ENCODE assay signal across 13 cellular contexts in the genomic region with DNA sequence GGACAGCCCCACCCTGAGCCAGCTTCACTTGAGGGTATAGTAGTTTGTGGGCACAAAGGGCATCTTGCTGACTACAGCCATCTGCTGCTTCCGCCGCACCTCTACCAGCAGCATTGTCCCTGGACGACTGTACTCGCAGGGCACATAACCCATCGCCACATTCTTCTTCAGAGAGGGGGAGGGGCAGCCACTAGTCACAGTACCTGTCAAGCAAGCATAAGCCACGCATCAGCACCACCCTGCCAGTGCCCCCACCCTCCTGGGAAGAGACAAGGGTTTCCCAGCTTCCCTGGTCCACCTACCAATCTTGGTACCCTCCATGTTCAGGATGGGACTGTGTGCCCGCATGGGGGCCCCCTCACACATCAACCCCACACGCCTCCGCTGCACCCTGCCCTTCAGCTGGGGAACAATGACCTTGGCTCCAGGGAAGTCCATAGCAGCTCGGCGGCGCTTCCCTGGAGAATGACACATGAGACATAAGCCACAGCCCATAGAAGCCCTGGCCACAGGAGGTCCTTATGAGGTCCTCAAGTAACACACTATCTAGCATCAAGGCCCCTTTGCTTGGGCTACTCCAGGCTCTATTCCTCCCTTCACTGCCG. TPM values are rescaled to one million over a fixed set of nuclear protein-coding genes. Genes with fewer than 3 reads are reported as not detected.
DNase-seq lines count a peak whose midpoint lies in the region; ATAC-seq and TF ChIP-seq lines count a peak whose summit lies in the region.
"Had no signal": no experiment of that assay in that cellular context is flagged by ENCODE, and none has a peak within 500 bp of the region (broad histone marks: within the 10 kb centered on the region; RNA-seq: fewer than 3 reads in every experiment).

No MANE protein-coding gene starts in this region.

- H3K36me3 Mint-ChIP-seq in CD14-positive monocyte (peaks cover 26 to 51% of the 10 kb centered on the region in 2 donors), GM23338 (ENCODE audit: low read depth) (peaks cover 33% of the 10 kb centered on the region)
- peaks cover 56% of the 10 kb centered on the region for H3K36me3 Mint-ChIP-seq in activated T-helper 2 cell treated with anti-CD3 and anti-CD28 coated beads, Interferon-gamma antibody, Interleukin-2, Interleukin-4, amounts not matched to agents 10 μg/mL and 5 μg/mL and 100 μg/mL, durations not matched to agents 14 hours and 24 hours and 36 hours (ENCODE audit: low read depth)
- peaks cover 0 to 46% (median 0%) of the 10 kb centered on the region in 5 donors for H3K36me3 Mint-ChIP-seq in naive thymus-derived CD4-positive, alpha-beta T cell

- H3K9me3 Mint-ChIP-seq in CD14-positive monocyte (peaks cover 0 to 2% (median 0%) of the 10 kb centered on the region in 7 donors), GM23338 (no peaks in the 10 kb centered on the region)
- H3K9me3 Mint-ChIP-seq in activated T-helper 2 cell treated with anti-CD3 and anti-CD28 coated beads, Interferon-gamma antibody, Interleukin-2, Interleukin-4, amounts not matched to agents 10 μg/mL and 5 μg/mL and 100 μg/mL, durations not matched to agents 14 hours and 24 hours and 36 hours, result no peaks in the 10 kb centered on the region
- no peaks in the 10 kb centered on the region for H3K9me3 Mint-ChIP-seq in naive thymus-derived CD4-positive, alpha-beta T cell

- H3K27me3 Mint-ChIP-seq in CD14-positive monocyte (ENCODE audit: low read depth in 3 of 3), result peaks cover 0 to 2% (median 0%) of the 10 kb centered on the region in 3 donors
- peaks cover 16% of the 10 kb centered on the region for H3K27me3 Mint-ChIP-seq in GM23338 (ENCODE audit: insufficient read depth, low read depth, poor library complexity)
- H3K27me3 Mint-ChIP-seq in activated T-helper 2 cell treated with anti-CD3 and anti-CD28 coated beads, Interferon-gamma antibody, Interleukin-2, Interleukin-4, amounts not matched to agents 10 μg/mL and 5 μg/mL and 100 μg/mL, durations not matched to agents 14 hours and 24 hours and 36 hours (ENCODE audit: low read depth), result no peaks in the 10 kb centered on the region
- H3K27me3 Mint-ChIP-seq in naive thymus-derived CD4-positive, alpha-beta T cell, result no peaks in the 10 kb centered on the region

- TF ChIP-seq CTCF in CD14-positive monocyte (IDR thresholded peaks at IDR 0.05), result no peak
- no peak for TF ChIP-seq CTCF in GM23338 (conservative IDR thresholded peaks at IDR 0.05; ENCODE audit: low read depth in 2 of 2)
- TF ChIP-seq CTCF in foreskin keratinocyte (conservative IDR thresholded peaks at IDR 0.05), result no peak

- no peak overlapping the region for H2AFZ ChIP-seq in GM23338

- no peak overlapping the region; the same call in 1 of the 2 replicates for H3K4me2 ChIP-seq in GM23338
- H3K4me2 ChIP-seq: KMS-11 had no signal

- H3K9me3 ChIP-seq in naive thymus-derived CD4-positive, alpha-beta T cell (ENCODE audit: control insufficient read depth in 2 of 3, low read length in 3 of 3), result no peaks in the 10 kb centered on the region
- H3K9me3 ChIP-seq: psoas muscle had no signal

- no peaks in the 10 kb centered on the region for H3K27me3 ChIP-seq in GM23338 (ENCODE audit: insufficient read depth)
- H3K27me3 ChIP-seq in naive thymus-derived CD4-positive, alpha-beta T cell (ENCODE audit: control insufficient read depth in 2 of 2, insufficient read depth in 2 of 2, low read length in 2 of 2), result no peaks in the 10 kb centered on the region
- H3K27me3 ChIP-seq in foreskin keratinocyte, result no peaks in the 10 kb centered on the region

- ATAC-seq in GM23338 (no peak), left lobe of liver (no peak), foreskin keratinocyte (no peak)
- no peak for ATAC-seq in naive thymus-derived CD4-positive, alpha-beta T cell
- ATAC-seq: psoas muscle had no signal

- H3K4me1 ChIP-seq in GM23338 (ENCODE audit: insufficient read depth), result peaks cover 7% of the 10 kb centered on the region
- H3K4me1 ChIP-seq in naive thymus-derived CD4-positive, alpha-beta T cell (ENCODE audit: control insufficient read depth in 2 of 2, insufficient read depth in 2 of 2, low read length in 2 of 2), result peaks cover 45 to 52% of the 10 kb centered on the region in 2 donors
- H3K4me1 ChIP-seq in foreskin keratinocyte, result peaks cover 5% of the 10 kb centered on the region

- no peak overlapping the region; the same call in 1 of the 2 replicates for H3K27ac ChIP-seq in GM23338 (ENCODE audit: low read depth)
- H3K27ac ChIP-seq in naive thymus-derived CD4-positive, alpha-beta T cell (ENCODE audit: low read depth, low read length), result peak overlapping the region; percentile 81
- no peak overlapping the region for H3K27ac ChIP-seq in foreskin keratinocyte
- H3K27ac ChIP-seq: C4-2B, KMS-11 had no signal

- no peak for DNase-seq in CD14-positive monocyte (ENCODE audit: low spot score)
- peak; percentile 27 for DNase-seq in GM23338 (ENCODE audit: low spot score)
- no peak for DNase-seq in activated T-helper 2 cell treated with anti-CD3 and anti-CD28 coated beads, Interferon-gamma antibody, Interleukin-2, Interleukin-4, amounts not matched to agents 10 μg/mL and 5 μg/mL and 100 μg/mL, durations not matched to agents 14 hours and 24 hours and 36 hours (ENCODE audit: low spot score)
- no peak for DNase-seq in naive thymus-derived CD4-positive, alpha-beta T cell
- no peak for DNase-seq in GM19238 (ENCODE audit: insufficient read length, low spot score)
- DNase-seq in left lobe of liver (ENCODE audit: low spot score), result no peak
- DNase-seq in foreskin keratinocyte, result no peak
- DNase-seq: dermis blood vessel endothelial cell, GDM1, NCI-H1694 treated with DMSO at 0.1 percent for 48 hours had no signal

- intact Hi-C loops in CD14-positive monocyte (cut with micrococcal nuclease), result loop anchor here in 1 of 2 donors (10.0 kb wide), 1 partner anchor 47 kb away; no protein-coding TSS in a partner anchor
- intact Hi-C loops in activated T-helper 2 cell treated with anti-CD3 and anti-CD28 coated beads, Interferon-gamma antibody, Interleukin-2, Interleukin-4, amounts not matched to agents 10 μg/mL and 5 μg/mL and 100 μg/mL, durations not matched to agents 14 hours and 24 hours and 36 hours (cut with micrococcal nuclease), result loop anchor here (10.0 kb wide), 1 partner anchor 393 kb away; the partner anchor contains the start of genes IMPDH2 and NDUFAF3
- intact Hi-C loops in naive thymus-derived CD4-positive, alpha-beta T cell (cut with micrococcal nuclease), result loop anchor here in 1 of 2 donors (10.0 kb wide), 1 partner anchor 667 kb away; the partner anchor contains the start of gene RBM5

- no peaks in the 10 kb centered on the region for H4K20me1 ChIP-seq in GM23338 (replicated peaks; ENCODE audit: insufficient read depth)

- H3K27ac Mint-ChIP-seq in CD14-positive monocyte (peak overlapping the region in 5 of 7 donors; percentile 40 to 89 (median 70)), GM23338 (peak overlapping the region; percentile 89)
- peak overlapping the region; percentile 14 for H3K27ac Mint-ChIP-seq in activated T-helper 2 cell treated with anti-CD3 and anti-CD28 coated beads, Interferon-gamma antibody, Interleukin-2, Interleukin-4, amounts not matched to agents 10 μg/mL and 5 μg/mL and 100 μg/mL, durations not matched to agents 14 hours and 24 hours and 36 hours
- H3K27ac Mint-ChIP-seq in naive thymus-derived CD4-positive, alpha-beta T cell, result peak overlapping the region in 8 of 9 donors; percentile 58 to 98 (median 92)

- no peak overlapping the region for H3K4me3 ChIP-seq in GM23338
- H3K4me3 ChIP-seq in naive thymus-derived CD4-positive, alpha-beta T cell (ENCODE audit: low read length), result no peak overlapping the region
- H3K4me3 ChIP-seq: psoas muscle had no signal

- H3K79me2 ChIP-seq in GM23338 (replicated peaks; ENCODE audit: insufficient read depth), result peaks cover 6% of the 10 kb centered on the region; the same call in 1 of the 2 replicates

- CTCF ChIA-PET in naive thymus-derived CD4-positive, alpha-beta T cell (lab: Charles Lee), result interaction anchor here (1.5 to 3.3 kb wide), 3 partner anchors 10 to 77 kb away, joined by 4 to 23 read pairs (median 5); no protein-coding TSS in a partner anchor

- POLR2A ChIA-PET in naive thymus-derived CD4-positive, alpha-beta T cell (lab: Charles Lee), result interaction anchor here (0.9 to 3.0 kb wide), 4 partner anchors 8 to 75 kb away, joined by 3 to 26 read pairs (median 10); partner anchors contain the start of genes DAG1 and NICN1

- H3K9me2 ChIP-seq in GM23338 (ENCODE audit: insufficient read depth), result no peaks in the 10 kb centered on the region

- H3K4me3 Mint-ChIP-seq in CD14-positive monocyte (no peak overlapping the region), GM23338 (no peak overlapping the region)
- H3K4me3 Mint-ChIP-seq in activated T-helper 2 cell treated with anti-CD3 and anti-CD28 coated beads, Interferon-gamma antibody, Interleukin-2, Interleukin-4, amounts not matched to agents 10 μg/mL and 5 μg/mL and 100 μg/mL, durations not matched to agents 14 hours and 24 hours and 36 hours (ENCODE audit: low read depth), result no peak overlapping the region
- peak overlapping the region in 7 of 10 donors; percentile 17 to 92 (median 52) for H3K4me3 Mint-ChIP-seq in naive thymus-derived CD4-positive, alpha-beta T cell

- H3F3A ChIP-seq in GM23338 (replicated peaks; ENCODE audit: low read depth), result peaks cover 14% of the 10 kb centered on the region

- H3K4me1 Mint-ChIP-seq in CD14-positive monocyte, result peaks cover 66% of the 10 kb centered on the region
- peaks cover 20% of the 10 kb centered on the region for H3K4me1 Mint-ChIP-seq in GM23338
- H3K4me1 Mint-ChIP-seq in activated T-helper 2 cell treated with anti-CD3 and anti-CD28 coated beads, Interferon-gamma antibody, Interleukin-2, Interleukin-4, amounts not matched to agents 10 μg/mL and 5 μg/mL and 100 μg/mL, durations not matched to agents 14 hours and 24 hours and 36 hours (ENCODE audit: low read depth), result peaks cover 44% of the 10 kb centered on the region
- peaks cover 39 to 84% (median 77%) of the 10 kb centered on the region in 7 donors for H3K4me1 Mint-ChIP-seq in naive thymus-derived CD4-positive, alpha-beta T cell

- no peaks in the 10 kb centered on the region for H3K36me3 ChIP-seq in GM23338 (ENCODE audit: insufficient read depth)
- H3K36me3 ChIP-seq in naive thymus-derived CD4-positive, alpha-beta T cell (ENCODE audit: control insufficient read depth in 2 of 3, insufficient read depth in 3 of 3, low read length in 3 of 3), result peaks cover 0 to 11% (median 0%) of the 10 kb centered on the region in 3 experiments

RNA-seq across cellular contexts. Expression of gene AMT, which starts 4.7 kb away (rescaled TPM):
- 1 to 10 TPM; 2.0 to 3.1 TPM for polyA plus RNA-seq in CD14-positive monocyte
- 32.8 and 39.9 TPM in 2 replicates for total RNA-seq in GM23338 (2014; rRNA removed; shearing (Covaris generic))
- polyA plus RNA-seq in GM23338 (2016; fragmentation: Nextera tagmentation; extraction: Ambion mirVana), result 34.1 and 35.6 TPM in 2 replicates
- total RNA-seq in activated T-helper 2 cell treated with anti-CD3 and anti-CD28 coated beads, Interferon-gamma antibody, Interleukin-2, Interleukin-4, amounts not matched to agents 10 μg/mL and 5 μg/mL and 100 μg/mL, durations not matched to agents 14 hours and 24 hours and 36 hours, result 3.9 and 5.0 TPM in 2 replicates
- total RNA-seq in naive thymus-derived CD4-positive, alpha-beta T cell, result 10 to 100 TPM in 3 of 5 experiments, 1 to 10 TPM in 2; 7.9 to 13.9 (median 10.7) TPM
- polyA plus RNA-seq in naive thymus-derived CD4-positive, alpha-beta T cell, result 1 to 10 TPM; 1.7 to 2.2 TPM
- total RNA-seq in left lobe of liver, result 46.8 TPM
- 1.2 and 1.3 TPM in 2 replicates for total RNA-seq in foreskin keratinocyte
- polyA plus RNA-seq in foreskin keratinocyte, result 2.3 and 2.7 TPM in 2 replicates

RNA-seq across cellular contexts. Expression of gene TCTA, which starts 5.4 kb away (rescaled TPM):
- polyA plus RNA-seq in CD14-positive monocyte (10 to 100 TPM; 22.4 to 26.7 TPM), GM23338 (2016; fragmentation: Nextera tagmentation; extraction: Ambion mirVana) (3.9 and 4.0 TPM in 2 replicates), foreskin keratinocyte (12.9 and 14.0 TPM in 2 replicates)
- total RNA-seq in GM23338 (2014; rRNA removed; shearing (Covaris generic)), result 5.0 and 9.7 TPM in 2 replicates
- 18.9 and 19.4 TPM in 2 replicates for total RNA-seq in activated T-helper 2 cell treated with anti-CD3 and anti-CD28 coated beads, Interferon-gamma antibody, Interleukin-2, Interleukin-4, amounts not matched to agents 10 μg/mL and 5 μg/mL and 100 μg/mL, durations not matched to agents 14 hours and 24 hours and 36 hours
- 10 to 100 TPM; 24.9 to 34.5 (median 28.5) TPM for total RNA-seq in naive thymus-derived CD4-positive, alpha-beta T cell
- 10 to 100 TPM; 42.2 to 48.3 TPM for polyA plus RNA-seq in naive thymus-derived CD4-positive, alpha-beta T cell
- total RNA-seq in left lobe of liver (23.4 TPM), foreskin keratinocyte (9.9 and 10.6 TPM in 2 replicates)

RNA-seq across cellular contexts. Expression of gene RHOA, which starts 5.8 kb away (rescaled TPM):
- 1,000 to 10,000 TPM; 1,179 to 1,306 TPM for polyA plus RNA-seq in CD14-positive monocyte
- 373 and 421 TPM in 2 replicates for total RNA-seq in GM23338 (2014; rRNA removed; shearing (Covaris generic))
- 234 and 248 TPM in 2 replicates for polyA plus RNA-seq in GM23338 (2016; fragmentation: Nextera tagmentation; extraction: Ambion mirVana)
- total RNA-seq in activated T-helper 2 cell treated with anti-CD3 and anti-CD28 coated beads, Interferon-gamma antibody, Interleukin-2, Interleukin-4, amounts not matched to agents 10 μg/mL and 5 μg/mL and 100 μg/mL, durations not matched to agents 14 hours and 24 hours and 36 hours, result 425 and 428 TPM in 2 replicates
- 100 to 1,000 TPM; 212 to 411 (median 218) TPM for total RNA-seq in naive thymus-derived CD4-positive, alpha-beta T cell
- 100 to 1,000 TPM; 439 to 576 TPM for polyA plus RNA-seq in naive thymus-derived CD4-positive, alpha-beta T cell
- total RNA-seq in left lobe of liver, result 155 TPM
- 439 and 458 TPM in 2 replicates for total RNA-seq in foreskin keratinocyte
- polyA plus RNA-seq in foreskin keratinocyte, result 381 and 403 TPM in 2 replicates

RNA-seq across cellular contexts. Expression of gene NICN1, which starts 11.5 kb away (rescaled TPM):
- polyA plus RNA-seq in CD14-positive monocyte (1 to 10 TPM; 5.0 to 5.6 TPM), GM23338 (2016; fragmentation: Nextera tagmentation; extraction: Ambion mirVana) (2.8 and 4.2 TPM in 2 replicates), foreskin keratinocyte (6.9 and 7.3 TPM in 2 replicates)
- total RNA-seq in GM23338 (2014; rRNA removed; shearing (Covaris generic)), result 5.9 and 7.3 TPM in 2 replicates
- total RNA-seq in activated T-helper 2 cell treated with anti-CD3 and anti-CD28 coated beads, Interferon-gamma antibody, Interleukin-2, Interleukin-4, amounts not matched to agents 10 μg/mL and 5 μg/mL and 100 μg/mL, durations not matched to agents 14 hours and 24 hours and 36 hours, result 13.0 and 16.1 TPM in 2 replicates
- total RNA-seq in naive thymus-derived CD4-positive, alpha-beta T cell, result 10 to 100 TPM; 21.6 to 23.9 (median 22.5) TPM
- 1 to 10 TPM; 7.9 to 8.3 TPM for polyA plus RNA-seq in naive thymus-derived CD4-positive, alpha-beta T cell
- total RNA-seq in left lobe of liver (9.1 TPM), foreskin keratinocyte (7.3 and 7.5 TPM in 2 replicates)

RNA-seq across cellular contexts. Expression of gene DAG1, which starts 52.4 kb away (rescaled TPM):
- 1 to 10 TPM; 3.9 to 4.2 TPM for polyA plus RNA-seq in CD14-positive monocyte
- 152 and 167 TPM in 2 replicates for total RNA-seq in GM23338 (2014; rRNA removed; shearing (Covaris generic))
- 29.6 and 29.9 TPM in 2 replicates for polyA plus RNA-seq in GM23338 (2016; fragmentation: Nextera tagmentation; extraction: Ambion mirVana)
- 17.0 and 25.9 TPM in 2 replicates for total RNA-seq in activated T-helper 2 cell treated with anti-CD3 and anti-CD28 coated beads, Interferon-gamma antibody, Interleukin-2, Interleukin-4, amounts not matched to agents 10 μg/mL and 5 μg/mL and 100 μg/mL, durations not matched to agents 14 hours and 24 hours and 36 hours
- total RNA-seq in naive thymus-derived CD4-positive, alpha-beta T cell, result 10 to 100 TPM; 12.0 to 22.3 (median 20.1) TPM
- polyA plus RNA-seq in naive thymus-derived CD4-positive, alpha-beta T cell, result 1 to 10 TPM; 5.4 to 5.7 TPM
- 59.6 TPM for total RNA-seq in left lobe of liver
- 47.7 and 49.9 TPM in 2 replicates for total RNA-seq in foreskin keratinocyte
- polyA plus RNA-seq in foreskin keratinocyte, result 18.9 and 22.2 TPM in 2 replicates

Comparison
In these comparisons a context has a peak if more than half of its experiments do, and no peak if none do; other contexts are left out.
1. H3K27ac Mint-ChIP-seq: peak in every context shown above with its lines; median percentile 92 in naive thymus-derived CD4-positive, alpha-beta T cell; 89 in GM23338; 70 in CD14-positive monocyte; 14 in activated T-helper 2 cell treated with anti-CD3 and anti-CD28 coated beads, Interferon-gamma antibody, Interleukin-2, Interleukin-4, amounts not matched to agents 10 μg/mL and 5 μg/mL and 100 μg/mL, durations not matched to agents 14 hours and 24 hours and 36 hours.
2. H3K4me3 Mint-ChIP-seq: peak in naive thymus-derived CD4-positive, alpha-beta T cell (7 of 10); none in CD14-positive monocyte (0 of 2), GM23338 (single experiment) and activated T-helper 2 cell treated with anti-CD3 and anti-CD28 coated beads, Interferon-gamma antibody, Interleukin-2, Interleukin-4, amounts not matched to agents 10 μg/mL and 5 μg/mL and 100 μg/mL, durations not matched to agents 14 hours and 24 hours and 36 hours (single experiment).